20 cellular contexts compared by ENCODE assay signal in the genomic region with DNA sequence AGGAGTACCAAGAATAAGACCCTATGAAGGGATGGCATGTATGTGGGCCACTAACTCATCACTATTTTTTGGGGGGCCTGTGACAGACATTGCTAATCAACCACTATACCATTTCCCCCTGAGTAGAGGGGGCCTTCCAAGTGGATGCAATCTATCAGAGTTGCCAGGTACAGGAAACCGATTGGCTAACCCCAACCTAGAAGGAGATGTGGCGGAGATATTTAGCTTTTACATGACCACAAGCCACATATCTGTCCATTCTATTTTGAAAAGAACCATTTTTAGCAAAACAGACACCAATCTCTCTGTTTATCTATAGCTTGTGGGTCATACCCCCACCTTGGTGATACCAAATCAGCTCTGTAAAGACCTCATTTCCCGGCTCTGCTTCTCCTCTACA. TPM values are rescaled to one million over a fixed set of nuclear protein-coding genes. Genes with fewer than 3 reads are reported as not detected.
DNase-seq lines count a peak whose midpoint lies in the region; ATAC-seq and TF ChIP-seq lines count a peak whose summit lies in the region.
"Had no signal": no experiment of that assay in that cellular context is flagged by ENCODE, and none has a peak within 500 bp of the region (broad histone marks: within the 10 kb centered on the region; RNA-seq: fewer than 3 reads in every experiment).

No MANE protein-coding gene starts in this region.

- H3K4me3 ChIP-seq in BLaER1 treated with 17β-estradiol and CSF1 and Interleukin-3, amounts not matched to agents 10 nM and 100 nM, result no peak overlapping the region
- H3K4me3 ChIP-seq in mesenchymal stem cell (ENCODE audit: insufficient read depth in 1 of 2, low read depth in 1 of 2, low read length in 2 of 2), result no peak overlapping the region
- H3K4me3 ChIP-seq in parathyroid adenoma (ENCODE audit: low read depth, low read length), result no peak overlapping the region
- H3K4me3 ChIP-seq: SJSA1 had no signal

- no peak overlapping the region for H3K4me3 Mint-ChIP-seq in stimulated activated effector memory CD8-positive, alpha-beta T cell treated with anti-CD3 and anti-CD28 coated beads, Interleukin-12 subunit alpha, Interleukin-12 subunit beta, amount 100 ng/mL, for 72 hours
- H3K4me3 Mint-ChIP-seq: CD8-positive, alpha-beta T cell had no signal

- no peaks in the 10 kb centered on the region for H3K9me3 ChIP-seq in BLaER1 treated with 17β-estradiol and CSF1 and Interleukin-3, amounts not matched to agents 10 nM and 100 nM (replicated peaks in 1 of 11)
- no peaks in the 10 kb centered on the region for H3K9me3 ChIP-seq in mesenchymal stem cell (ENCODE audit: control insufficient read depth, low read length)
- H3K9me3 ChIP-seq in parathyroid adenoma (ENCODE audit: control insufficient read depth, low read length), result no peaks in the 10 kb centered on the region
- H3K9me3 ChIP-seq: SJSA1 had no signal

- H2AFZ ChIP-seq in mesenchymal stem cell (ENCODE audit: low read depth, low read length) (no peak overlapping the region), parathyroid adenoma (no peak overlapping the region)

- H4K8ac ChIP-seq in mesenchymal stem cell (ENCODE audit: low read length), result no peak overlapping the region

- no peaks in the 10 kb centered on the region for H3K36me3 Mint-ChIP-seq in stimulated activated effector memory CD8-positive, alpha-beta T cell treated with anti-CD3 and anti-CD28 coated beads, Interleukin-12 subunit alpha, Interleukin-12 subunit beta, amount 100 ng/mL, for 72 hours
- H3K36me3 Mint-ChIP-seq: CD8-positive, alpha-beta T cell had no signal

- H4K91ac ChIP-seq in mesenchymal stem cell (ENCODE audit: low read length), result no peak overlapping the region

- H2AK5ac ChIP-seq in mesenchymal stem cell (ENCODE audit: low read length, severe bottlenecking), result peak overlapping the region; percentile 92

- no peaks in the 10 kb centered on the region for H3K9me3 Mint-ChIP-seq in stimulated activated effector memory CD8-positive, alpha-beta T cell treated with anti-CD3 and anti-CD28 coated beads, Interleukin-12 subunit alpha, Interleukin-12 subunit beta, amount 100 ng/mL, for 72 hours
- H3K9me3 Mint-ChIP-seq: CD8-positive, alpha-beta T cell had no signal

- H2BK5ac ChIP-seq in mesenchymal stem cell (ENCODE audit: low read depth, low read length, poor library complexity, severe bottlenecking), result no peak overlapping the region

- ATAC-seq in esophagus mucosa (no peak), HG02938 (IDR thresholded peaks at IDR 0.05; ENCODE audit: unreplicated experiment) (no peak)
- ATAC-seq in stimulated activated effector memory CD8-positive, alpha-beta T cell treated with anti-CD3 and anti-CD28 coated beads, Interleukin-12 subunit alpha, Interleukin-12 subunit beta, amount 100 ng/mL, for 72 hours, result no peak
- ATAC-seq: CD8-positive, alpha-beta T cell; HCT116; Right ventricle myocardium inferior had no signal

- no peaks in the 10 kb centered on the region for H3K36me3 ChIP-seq in BLaER1 treated with 17β-estradiol and CSF1 and Interleukin-3, amounts not matched to agents 10 nM and 100 nM
- H3K36me3 ChIP-seq in mesenchymal stem cell (ENCODE audit: control insufficient read depth in 1 of 2, insufficient read depth in 2 of 2, low read depth in 1 of 2, low read length in 2 of 2), result peaks cover 7 to 25% of the 10 kb centered on the region in 2 experiments
- no peaks in the 10 kb centered on the region for H3K36me3 ChIP-seq in parathyroid adenoma (ENCODE audit: control insufficient read depth, insufficient read depth, low read length)
- H3K36me3 ChIP-seq: SJSA1 had no signal

- H3K9ac ChIP-seq in BLaER1 treated with 17β-estradiol and CSF1 and Interleukin-3, amounts not matched to agents 10 nM and 100 nM, result no peak overlapping the region
- H3K9ac ChIP-seq in mesenchymal stem cell (ENCODE audit: low read length) (no peak overlapping the region), parathyroid adenoma (no peak overlapping the region)

- H3K27ac Mint-ChIP-seq in stimulated activated effector memory CD8-positive, alpha-beta T cell treated with anti-CD3 and anti-CD28 coated beads, Interleukin-12 subunit alpha, Interleukin-12 subunit beta, amount 100 ng/mL, for 72 hours, result no peak overlapping the region
- H3K27ac Mint-ChIP-seq: CD8-positive, alpha-beta T cell had no signal

- H3K4me2 ChIP-seq in BLaER1 treated with 17β-estradiol and CSF1 and Interleukin-3, amounts not matched to agents 10 nM and 100 nM, result peak overlapping the region; percentile 30 to 79 (median 58); a peak in 20 of 22 replicates
- H3K4me2 ChIP-seq in mesenchymal stem cell (ENCODE audit: low read length, poor library complexity, severe bottlenecking) (no peak overlapping the region), parathyroid adenoma (ENCODE audit: low read length) (peak overlapping the region; percentile 39)

- in situ Hi-C loops in KBM-7 (cut with MboI; ENCODE audit: low pct_unique_long_range_greater_than_20kb, low sequenced_read_pairs), result no loop called here

- TF ChIP-seq CTCF in parathyroid adenoma (IDR thresholded peaks at IDR 0.05), result no peak

- peaks cover 1% of the 10 kb centered on the region for H3K79me1 ChIP-seq in mesenchymal stem cell (replicated peaks; ENCODE audit: low read length, poor library complexity, severe bottlenecking)

- no peak overlapping the region for H2BK15ac ChIP-seq in mesenchymal stem cell (ENCODE audit: low read depth, poor library complexity, severe bottlenecking)

- H3K23ac ChIP-seq in mesenchymal stem cell (ENCODE audit: low read length in 2 of 2), result no peak overlapping the region

- H3K4ac ChIP-seq in mesenchymal stem cell (ENCODE audit: low read depth in 1 of 2, low read length in 2 of 2), result no peak overlapping the region

- no peak overlapping the region for H2BK120ac ChIP-seq in mesenchymal stem cell (ENCODE audit: low read depth, low read length)

- DNase-seq in KBM-7 (peak; percentile 50), mesenchymal stem cell (no peak)
- DNase-seq in stimulated activated effector memory CD8-positive, alpha-beta T cell treated with anti-CD3 and anti-CD28 coated beads, Interleukin-12 subunit alpha, Interleukin-12 subunit beta, amount 100 ng/mL, for 72 hours (ENCODE audit: low spot score in 2 of 2), result no peak
- DNase-seq: ACHN; CD8-positive, alpha-beta T cell; KG1; MV-4-11; NCI-H1694 treated with DMSO at 0.1 percent for 48 hours; NCI-H2081 treated with DMSO at 0.1 percent for 48 hours; NCI-H2171 treated with DMSO at 0.1 percent for 48 hours; NCI-H524 treated with DMSO at 0.1 percent for 48 hours; OCI-M1 had no signal

- H3K4me1 Mint-ChIP-seq in stimulated activated effector memory CD8-positive, alpha-beta T cell treated with anti-CD3 and anti-CD28 coated beads, Interleukin-12 subunit alpha, Interleukin-12 subunit beta, amount 100 ng/mL, for 72 hours, result peaks cover 25% of the 10 kb centered on the region

- H2BK12ac ChIP-seq in mesenchymal stem cell (ENCODE audit: low read length in 2 of 2), result no peak overlapping the region

- H3K79me2 ChIP-seq in parathyroid adenoma, result no peaks in the 10 kb centered on the region

- H3K27ac ChIP-seq in BLaER1 treated with 17β-estradiol and CSF1 and Interleukin-3, amounts not matched to agents 10 nM and 100 nM, result no peak overlapping the region
- H3K27ac ChIP-seq in mesenchymal stem cell (ENCODE audit: low read length, poor library complexity, severe bottlenecking) (peak overlapping the region; percentile 92), parathyroid adenoma (no peak overlapping the region)
- H3K27ac ChIP-seq: SJSA1 had no signal

- peaks cover 34 to 63% (median 46%) of the 10 kb centered on the region in 10 experiments for H3K4me1 ChIP-seq in BLaER1 treated with 17β-estradiol and CSF1 and Interleukin-3, amounts not matched to agents 10 nM and 100 nM
- H3K4me1 ChIP-seq in mesenchymal stem cell (ENCODE audit: control insufficient read depth, insufficient read depth, low read depth, low read length) (peaks cover 26% of the 10 kb centered on the region), parathyroid adenoma (peaks cover 22% of the 10 kb centered on the region)

- no peak overlapping the region for H3K14ac ChIP-seq in mesenchymal stem cell (ENCODE audit: low read length in 2 of 2)

- no peak overlapping the region for H3K18ac ChIP-seq in mesenchymal stem cell (ENCODE audit: low read depth in 1 of 2, low read length in 2 of 2)

- 82% methylated on average over 3 of the region's 3 CpGs for WGBS in mesenchymal stem cell

- H3K27me3 ChIP-seq in BLaER1 treated with 17β-estradiol and CSF1 and Interleukin-3, amounts not matched to agents 10 nM and 100 nM, result no peaks in the 10 kb centered on the region
- no peaks in the 10 kb centered on the region for H3K27me3 ChIP-seq in mesenchymal stem cell (ENCODE audit: control insufficient read depth in 1 of 2, insufficient read depth in 1 of 2, low read length in 2 of 2)
- no peaks in the 10 kb centered on the region for H3K27me3 ChIP-seq in parathyroid adenoma (ENCODE audit: control insufficient read depth, insufficient read depth, low read length)
- H3K27me3 ChIP-seq: SJSA1 had no signal

- H4K20me1 ChIP-seq in BLaER1 treated with 17β-estradiol and CSF1 and Interleukin-3, amounts not matched to agents 10 nM and 100 nM, result no peaks in the 10 kb centered on the region

RNA-seq across cellular contexts. Expression of a gene that starts 51.0 kb away (rescaled TPM):
- 0.03 TPM for polyA plus RNA-seq in mesenchymal stem cell (2013, experiment 1 of 2)
- polyA plus RNA-seq in mesenchymal stem cell (2013, experiment 2 of 2), result 0.10 TPM
- 6.1 TPM for total RNA-seq in esophagus mucosa
- total RNA-seq: H1, SJSA1 had no signal

RNA-seq across cellular contexts. Expression of a gene that starts 53.9 kb away (rescaled TPM):
- 0.37 TPM for polyA plus RNA-seq in mesenchymal stem cell (2013, experiment 1 of 2)
- 0.45 TPM for polyA plus RNA-seq in mesenchymal stem cell (2013, experiment 2 of 2)
- 38.6 TPM for total RNA-seq in esophagus mucosa
